Comparison of ENCODE assay signal across 2 cellular contexts in the genomic region with DNA sequence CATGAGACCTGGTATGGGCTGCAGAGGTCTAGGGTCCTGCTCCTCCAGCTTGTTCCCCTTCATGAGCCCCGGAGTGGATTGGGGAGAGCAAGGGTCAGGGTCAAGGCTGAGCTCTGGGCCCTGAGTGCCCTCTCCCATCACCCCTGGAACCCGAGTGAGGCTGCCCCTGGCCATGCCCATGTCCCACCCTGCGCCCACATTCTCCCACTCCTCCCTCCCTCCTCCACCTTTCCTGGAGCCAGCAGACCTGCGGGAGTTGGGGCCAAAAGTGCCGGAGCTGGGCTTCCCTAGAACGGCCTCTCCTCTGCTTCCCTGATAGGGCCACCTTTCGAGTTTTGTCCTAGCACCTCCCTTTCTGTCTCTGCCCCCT.
TF ChIP-seq lines count a peak whose summit lies in the region.

No MANE protein-coding gene starts in this region.

TF ChIP-seq in GM23338, 12 proteins besides CTCF, POLR2A, EP300 and RAD21 (continued from another document):
- TF ChIP-seq, protein P1, sequence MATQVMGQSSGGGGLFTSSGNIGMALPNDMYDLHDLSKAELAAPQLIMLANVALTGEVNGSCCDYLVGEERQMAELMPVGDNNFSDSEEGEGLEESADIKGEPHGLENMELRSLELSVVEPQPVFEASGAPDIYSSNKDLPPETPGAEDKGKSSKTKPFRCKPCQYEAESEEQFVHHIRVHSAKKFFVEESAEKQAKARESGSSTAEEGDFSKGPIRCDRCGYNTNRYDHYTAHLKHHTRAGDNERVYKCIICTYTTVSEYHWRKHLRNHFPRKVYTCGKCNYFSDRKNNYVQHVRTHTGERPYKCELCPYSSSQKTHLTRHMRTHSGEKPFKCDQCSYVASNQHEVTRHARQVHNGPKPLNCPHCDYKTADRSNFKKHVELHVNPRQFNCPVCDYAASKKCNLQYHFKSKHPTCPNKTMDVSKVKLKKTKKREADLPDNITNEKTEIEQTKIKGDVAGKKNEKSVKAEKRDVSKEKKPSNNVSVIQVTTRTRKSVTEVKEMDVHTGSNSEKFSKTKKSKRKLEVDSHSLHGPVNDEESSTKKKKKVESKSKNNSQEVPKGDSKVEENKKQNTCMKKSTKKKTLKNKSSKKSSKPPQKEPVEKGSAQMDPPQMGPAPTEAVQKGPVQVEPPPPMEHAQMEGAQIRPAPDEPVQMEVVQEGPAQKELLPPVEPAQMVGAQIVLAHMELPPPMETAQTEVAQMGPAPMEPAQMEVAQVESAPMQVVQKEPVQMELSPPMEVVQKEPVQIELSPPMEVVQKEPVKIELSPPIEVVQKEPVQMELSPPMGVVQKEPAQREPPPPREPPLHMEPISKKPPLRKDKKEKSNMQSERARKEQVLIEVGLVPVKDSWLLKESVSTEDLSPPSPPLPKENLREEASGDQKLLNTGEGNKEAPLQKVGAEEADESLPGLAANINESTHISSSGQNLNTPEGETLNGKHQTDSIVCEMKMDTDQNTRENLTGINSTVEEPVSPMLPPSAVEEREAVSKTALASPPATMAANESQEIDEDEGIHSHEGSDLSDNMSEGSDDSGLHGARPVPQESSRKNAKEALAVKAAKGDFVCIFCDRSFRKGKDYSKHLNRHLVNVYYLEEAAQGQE (IDR thresholded peaks at IDR 0.05; ENCODE audit: unreplicated experiment): no peak
- TF ChIP-seq, protein P2, sequence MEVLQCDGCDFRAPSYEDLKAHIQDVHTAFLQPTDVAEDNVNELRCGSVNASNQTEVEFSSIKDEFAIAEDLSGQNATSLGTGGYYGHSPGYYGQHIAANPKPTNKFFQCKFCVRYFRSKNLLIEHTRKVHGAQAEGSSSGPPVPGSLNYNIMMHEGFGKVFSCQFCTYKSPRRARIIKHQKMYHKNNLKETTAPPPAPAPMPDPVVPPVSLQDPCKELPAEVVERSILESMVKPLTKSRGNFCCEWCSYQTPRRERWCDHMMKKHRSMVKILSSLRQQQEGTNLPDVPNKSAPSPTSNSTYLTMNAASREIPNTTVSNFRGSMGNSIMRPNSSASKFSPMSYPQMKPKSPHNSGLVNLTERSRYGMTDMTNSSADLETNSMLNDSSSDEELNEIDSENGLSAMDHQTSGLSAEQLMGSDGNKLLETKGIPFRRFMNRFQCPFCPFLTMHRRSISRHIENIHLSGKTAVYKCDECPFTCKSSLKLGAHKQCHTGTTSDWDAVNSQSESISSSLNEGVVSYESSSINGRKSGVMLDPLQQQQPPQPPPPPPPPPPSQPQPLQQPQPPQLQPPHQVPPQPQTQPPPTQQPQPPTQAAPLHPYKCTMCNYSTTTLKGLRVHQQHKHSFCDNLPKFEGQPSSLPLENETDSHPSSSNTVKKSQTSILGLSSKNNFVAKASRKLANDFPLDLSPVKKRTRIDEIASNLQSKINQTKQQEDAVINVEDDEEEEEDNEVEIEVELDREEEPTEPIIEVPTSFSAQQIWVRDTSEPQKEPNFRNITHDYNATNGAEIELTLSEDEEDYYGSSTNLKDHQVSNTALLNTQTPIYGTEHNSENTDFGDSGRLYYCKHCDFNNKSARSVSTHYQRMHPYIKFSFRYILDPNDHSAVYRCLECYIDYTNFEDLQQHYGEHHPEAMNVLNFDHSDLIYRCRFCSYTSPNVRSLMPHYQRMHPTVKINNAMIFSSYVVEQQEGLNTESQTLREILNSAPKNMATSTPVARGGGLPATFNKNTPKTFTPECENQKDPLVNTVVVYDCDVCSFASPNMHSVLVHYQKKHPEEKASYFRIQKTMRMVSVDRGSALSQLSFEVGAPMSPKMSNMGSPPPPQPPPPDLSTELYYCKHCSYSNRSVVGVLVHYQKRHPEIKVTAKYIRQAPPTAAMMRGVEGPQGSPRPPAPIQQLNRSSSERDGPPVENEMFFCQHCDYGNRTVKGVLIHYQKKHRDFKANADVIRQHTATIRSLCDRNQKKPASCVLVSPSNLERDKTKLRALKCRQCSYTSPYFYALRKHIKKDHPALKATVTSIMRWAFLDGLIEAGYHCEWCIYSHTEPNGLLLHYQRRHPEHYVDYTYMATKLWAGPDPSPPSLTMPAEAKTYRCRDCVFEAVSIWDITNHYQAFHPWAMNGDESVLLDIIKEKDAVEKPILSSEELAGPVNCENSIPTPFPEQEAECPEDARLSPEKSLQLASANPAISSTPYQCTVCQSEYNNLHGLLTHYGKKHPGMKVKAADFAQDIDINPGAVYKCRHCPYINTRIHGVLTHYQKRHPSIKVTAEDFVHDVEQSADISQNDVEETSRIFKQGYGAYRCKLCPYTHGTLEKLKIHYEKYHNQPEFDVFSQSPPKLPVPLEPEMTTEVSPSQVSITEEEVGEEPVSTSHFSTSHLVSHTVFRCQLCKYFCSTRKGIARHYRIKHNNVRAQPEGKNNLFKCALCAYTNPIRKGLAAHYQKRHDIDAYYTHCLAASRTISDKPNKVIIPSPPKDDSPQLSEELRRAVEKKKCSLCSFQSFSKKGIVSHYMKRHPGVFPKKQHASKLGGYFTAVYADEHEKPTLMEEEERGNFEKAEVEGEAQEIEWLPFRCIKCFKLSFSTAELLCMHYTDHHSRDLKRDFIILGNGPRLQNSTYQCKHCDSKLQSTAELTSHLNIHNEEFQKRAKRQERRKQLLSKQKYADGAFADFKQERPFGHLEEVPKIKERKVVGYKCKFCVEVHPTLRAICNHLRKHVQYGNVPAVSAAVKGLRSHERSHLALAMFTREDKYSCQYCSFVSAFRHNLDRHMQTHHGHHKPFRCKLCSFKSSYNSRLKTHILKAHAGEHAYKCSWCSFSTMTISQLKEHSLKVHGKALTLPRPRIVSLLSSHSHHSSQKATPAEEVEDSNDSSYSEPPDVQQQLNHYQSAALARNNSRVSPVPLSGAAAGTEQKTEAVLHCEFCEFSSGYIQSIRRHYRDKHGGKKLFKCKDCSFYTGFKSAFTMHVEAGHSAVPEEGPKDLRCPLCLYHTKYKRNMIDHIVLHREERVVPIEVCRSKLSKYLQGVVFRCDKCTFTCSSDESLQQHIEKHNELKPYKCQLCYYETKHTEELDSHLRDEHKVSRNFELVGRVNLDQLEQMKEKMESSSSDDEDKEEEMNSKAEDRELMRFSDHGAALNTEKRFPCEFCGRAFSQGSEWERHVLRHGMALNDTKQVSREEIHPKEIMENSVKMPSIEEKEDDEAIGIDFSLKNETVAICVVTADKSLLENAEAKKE (CRISPR knock-in tag; IDR thresholded peaks at IDR 0.05): no peak

TF ChIP-seq in WTC11, 78 proteins besides CTCF, POLR2A, EP300 and RAD21 (continued from another document):
- TF ChIP-seq, protein P3, sequence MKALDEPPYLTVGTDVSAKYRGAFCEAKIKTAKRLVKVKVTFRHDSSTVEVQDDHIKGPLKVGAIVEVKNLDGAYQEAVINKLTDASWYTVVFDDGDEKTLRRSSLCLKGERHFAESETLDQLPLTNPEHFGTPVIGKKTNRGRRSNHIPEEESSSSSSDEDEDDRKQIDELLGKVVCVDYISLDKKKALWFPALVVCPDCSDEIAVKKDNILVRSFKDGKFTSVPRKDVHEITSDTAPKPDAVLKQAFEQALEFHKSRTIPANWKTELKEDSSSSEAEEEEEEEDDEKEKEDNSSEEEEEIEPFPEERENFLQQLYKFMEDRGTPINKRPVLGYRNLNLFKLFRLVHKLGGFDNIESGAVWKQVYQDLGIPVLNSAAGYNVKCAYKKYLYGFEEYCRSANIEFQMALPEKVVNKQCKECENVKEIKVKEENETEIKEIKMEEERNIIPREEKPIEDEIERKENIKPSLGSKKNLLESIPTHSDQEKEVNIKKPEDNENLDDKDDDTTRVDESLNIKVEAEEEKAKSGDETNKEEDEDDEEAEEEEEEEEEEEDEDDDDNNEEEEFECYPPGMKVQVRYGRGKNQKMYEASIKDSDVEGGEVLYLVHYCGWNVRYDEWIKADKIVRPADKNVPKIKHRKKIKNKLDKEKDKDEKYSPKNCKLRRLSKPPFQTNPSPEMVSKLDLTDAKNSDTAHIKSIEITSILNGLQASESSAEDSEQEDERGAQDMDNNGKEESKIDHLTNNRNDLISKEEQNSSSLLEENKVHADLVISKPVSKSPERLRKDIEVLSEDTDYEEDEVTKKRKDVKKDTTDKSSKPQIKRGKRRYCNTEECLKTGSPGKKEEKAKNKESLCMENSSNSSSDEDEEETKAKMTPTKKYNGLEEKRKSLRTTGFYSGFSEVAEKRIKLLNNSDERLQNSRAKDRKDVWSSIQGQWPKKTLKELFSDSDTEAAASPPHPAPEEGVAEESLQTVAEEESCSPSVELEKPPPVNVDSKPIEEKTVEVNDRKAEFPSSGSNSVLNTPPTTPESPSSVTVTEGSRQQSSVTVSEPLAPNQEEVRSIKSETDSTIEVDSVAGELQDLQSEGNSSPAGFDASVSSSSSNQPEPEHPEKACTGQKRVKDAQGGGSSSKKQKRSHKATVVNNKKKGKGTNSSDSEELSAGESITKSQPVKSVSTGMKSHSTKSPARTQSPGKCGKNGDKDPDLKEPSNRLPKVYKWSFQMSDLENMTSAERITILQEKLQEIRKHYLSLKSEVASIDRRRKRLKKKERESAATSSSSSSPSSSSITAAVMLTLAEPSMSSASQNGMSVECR (CRISPR knock-in tag; IDR thresholded peaks at IDR 0.05; ENCODE audit: borderline replicate concordance): no peak
- TF ChIP-seq, protein P4, sequence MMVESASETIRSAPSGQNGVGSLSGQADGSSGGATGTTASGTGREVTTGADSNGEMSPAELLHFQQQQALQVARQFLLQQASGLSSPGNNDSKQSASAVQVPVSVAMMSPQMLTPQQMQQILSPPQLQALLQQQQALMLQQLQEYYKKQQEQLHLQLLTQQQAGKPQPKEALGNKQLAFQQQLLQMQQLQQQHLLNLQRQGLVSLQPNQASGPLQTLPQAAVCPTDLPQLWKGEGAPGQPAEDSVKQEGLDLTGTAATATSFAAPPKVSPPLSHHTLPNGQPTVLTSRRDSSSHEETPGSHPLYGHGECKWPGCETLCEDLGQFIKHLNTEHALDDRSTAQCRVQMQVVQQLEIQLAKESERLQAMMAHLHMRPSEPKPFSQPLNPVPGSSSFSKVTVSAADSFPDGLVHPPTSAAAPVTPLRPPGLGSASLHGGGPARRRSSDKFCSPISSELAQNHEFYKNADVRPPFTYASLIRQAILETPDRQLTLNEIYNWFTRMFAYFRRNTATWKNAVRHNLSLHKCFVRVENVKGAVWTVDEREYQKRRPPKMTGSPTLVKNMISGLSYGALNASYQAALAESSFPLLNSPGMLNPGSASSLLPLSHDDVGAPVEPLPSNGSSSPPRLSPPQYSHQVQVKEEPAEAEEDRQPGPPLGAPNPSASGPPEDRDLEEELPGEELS (CRISPR knock-in tag; IDR thresholded peaks at IDR 0.05): peak; percentile 6; the same call in 1 of the 2 replicates
